Comparison of ENCODE assay signal across 14 cellular contexts in the genomic region with DNA sequence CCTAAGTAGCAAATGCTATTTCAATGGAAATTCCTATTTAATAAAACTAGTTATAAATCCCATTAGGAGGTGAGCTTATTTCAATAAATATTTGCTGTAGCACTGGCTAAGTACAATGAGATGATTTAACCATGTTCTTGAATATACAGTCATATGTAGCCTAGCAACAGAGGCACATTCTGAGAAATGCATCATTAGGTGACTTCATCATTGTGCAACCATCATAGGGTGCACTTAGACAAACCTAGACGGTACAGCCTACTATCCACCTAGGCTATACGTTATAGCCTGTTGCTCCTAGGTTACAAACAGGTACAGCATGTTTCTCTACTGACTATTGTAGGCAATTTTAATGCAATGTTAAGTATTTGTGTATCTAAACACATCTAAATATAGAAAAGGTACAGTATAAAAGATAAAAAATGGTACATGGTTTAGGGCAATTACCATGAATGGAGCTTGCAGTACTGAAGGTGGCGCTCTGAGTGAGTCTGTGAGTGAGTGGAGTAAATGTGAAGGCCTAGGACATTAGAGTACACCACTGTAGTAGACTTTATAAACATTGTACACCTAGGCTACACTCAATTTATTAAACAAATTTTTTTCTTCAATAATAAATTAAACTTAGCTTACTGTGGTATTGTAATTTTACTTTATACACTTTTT.
A peak's percentile ranks its signal among the peaks of the same experiment; 100 is the strongest.
DNase-seq lines count a peak whose midpoint lies in the region; ATAC-seq, FAIRE-seq and TF ChIP-seq lines count a peak whose summit lies in the region.
"Had no signal": no experiment of that assay in that cellular context is flagged by ENCODE, and none has a peak within 500 bp of the region (broad histone marks: within the 10 kb centered on the region; RNA-seq: fewer than 3 reads in every experiment).

No MANE protein-coding gene starts in this region.

- 0 out of 2 replicates have a peak, but pooled peaks have one; percentile 16 for TF ChIP-seq RAD21 in Ishikawa (IDR thresholded peaks at IDR 0.05; ENCODE audit: low read depth)

- TF ChIP-seq CTCF in GM12872 (IDR thresholded peaks at IDR 0.05; ENCODE audit: insufficient read depth, low read depth, low read length) (0 out of 3 replicates have a peak, but pooled peaks have one; percentile 10), astrocyte of the spinal cord (IDR thresholded peaks at IDR 0.05; ENCODE audit: low read depth, low read length) (no peak)

- DNase-seq in astrocyte of the spinal cord (ENCODE audit: low read depth, low spot score) (peak; percentile 14), activated gamma-delta T cell treated with Interleukin-2 at 50 U/mL for 16 hours (no peak)
- DNase-seq in activated CD4-positive, alpha-beta T cell treated with anti-CD3 and anti-CD28 coated beads, Interleukin-2, amount 50 U/mL, for 1 hour, result no peak
- DNase-seq: activated CD4-positive, CD25-positive, alpha-beta regulatory T cell; COR-L47; NCI-H2081; nucleus accumbens; SW 1271 had no signal

- FAIRE-seq in islet of Langerhans (lab: Jason Lieb, UNC), result peak; percentile 93
- FAIRE-seq: GM19239 had no signal

- TF ChIP-seq EP300 in Ishikawa (IDR thresholded peaks at IDR 0.05; ENCODE audit: borderline replicate concordance), result no peak

- H3K4me3 ChIP-seq in astrocyte of the spinal cord (ENCODE audit: low read depth, low read length), result no peak overlapping the region
- H3K4me3 ChIP-seq: thoracic aorta had no signal

- no peak for ATAC-seq in GM21576 (IDR thresholded peaks at IDR 0.05; ENCODE audit: unreplicated experiment)

- in situ Hi-C loops in astrocyte of the spinal cord (cut with HindIII; ENCODE audit: low sequenced_read_pairs), result no loop called here

TF ChIP-seq in Ishikawa, 13 proteins besides CTCF, POLR2A, EP300 and RAD21:
- TF ChIP-seq TAF1 (IDR thresholded peaks at IDR 0.05; ENCODE audit: low read depth) (no peak), REST (IDR thresholded peaks at IDR 0.05; ENCODE audit: low read depth) (no peak), EGR1 (IDR thresholded peaks at IDR 0.05) (no peak), CREB1 (IDR thresholded peaks at IDR 0.05; ENCODE audit: low read depth) (no peak), USF1 (IDR thresholded peaks at IDR 0.05) (no peak), FOXM1 (IDR thresholded peaks at IDR 0.05; ENCODE audit: borderline replicate concordance, low read depth) (no peak), YY1 (IDR thresholded peaks at IDR 0.05; ENCODE audit: low read depth) (no peak), TEAD4 (IDR thresholded peaks at IDR 0.05) (no peak)
- TF ChIP-seq, protein P1, sequence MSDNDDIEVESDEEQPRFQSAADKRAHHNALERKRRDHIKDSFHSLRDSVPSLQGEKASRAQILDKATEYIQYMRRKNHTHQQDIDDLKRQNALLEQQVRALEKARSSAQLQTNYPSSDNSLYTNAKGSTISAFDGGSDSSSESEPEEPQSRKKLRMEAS (IDR thresholded peaks at IDR 0.05), result no peak
